16 cellular contexts compared by ENCODE assay signal in genomic region chr4:186557486-186557885, GRCh38. TPM values are rescaled to one million over a fixed set of nuclear protein-coding genes. Genes with fewer than 3 reads are reported as not detected.
DNase-seq lines count a peak whose midpoint lies in the region; ATAC-seq and TF ChIP-seq lines count a peak whose summit lies in the region.
"Had no signal": no experiment of that assay in that cellular context is flagged by ENCODE, and none has a peak within 500 bp of the region (broad histone marks: within the 10 kb centered on the region; RNA-seq: fewer than 3 reads in every experiment).

No MANE protein-coding gene starts in this region.

- H3K9me2 ChIP-seq in GM23248 (ENCODE audit: insufficient read depth) = no peaks in the 10 kb centered on the region
- no peaks in the 10 kb centered on the region for H3K9me2 ChIP-seq in PC-3 (replicated peaks; ENCODE audit: low read length)

- H3K9me3 ChIP-seq in GM23248 (ENCODE audit: low read depth) (no peaks in the 10 kb centered on the region), PC-3 (ENCODE audit: low read length) (no peaks in the 10 kb centered on the region), T-helper 17 cell (ENCODE audit: control insufficient read depth, low read length, poor library complexity, severe bottlenecking) (no peaks in the 10 kb centered on the region)

- H3K36me3 ChIP-seq in GM23248 (ENCODE audit: low read depth) (no peaks in the 10 kb centered on the region), PC-3 (ENCODE audit: low read depth, low read length) (no peaks in the 10 kb centered on the region)

- H3F3A ChIP-seq in GM23248 (ENCODE audit: insufficient read depth) (no peaks in the 10 kb centered on the region), PC-3 (ENCODE audit: low read length, unreplicated experiment) (no peaks in the 10 kb centered on the region)

- no peaks in the 10 kb centered on the region for H3K9me3 Mint-ChIP-seq in activated CD4-positive, alpha-beta memory T cell treated with anti-CD3 and anti-CD28 coated beads for 36 hours

- POLR2A ChIA-PET in PC-3 (lab: Charles Lee; ENCODE audit: unreplicated experiment) = interaction anchor here (0.6 kb wide), 1 partner anchor 1074 kb away, joined by 6 read pairs; no protein-coding TSS in a partner anchor
- POLR2A ChIA-PET in activated CD4-positive, alpha-beta memory T cell treated with anti-CD3 and anti-CD28 coated beads for 36 hours (lab: Charles Lee) = no interaction called here

- H3K4me2 ChIP-seq in GM23248 (ENCODE audit: unreplicated experiment) = no peak overlapping the region
- H3K4me2 ChIP-seq in PC-3 (ENCODE audit: low read length) = 0 out of 2 replicates have a peak overlapping the region, but pooled peaks have one; percentile 6

- H3K4me3 ChIP-seq in GM23248 (no peak overlapping the region), PC-3 (ENCODE audit: low read length) (no peak overlapping the region), fibroblast of pulmonary artery (replicated peaks; ENCODE audit: low read depth, low read length) (no peak overlapping the region)

- DNase-seq in GM23248 (peak; percentile 53), PC-3 (peak; percentile 27), fibroblast of pulmonary artery (ENCODE audit: low read depth) (peak; percentile 21), stromal cell of bone marrow (ENCODE audit: low read depth) (peak; percentile 47), NCI-H748 treated with DMSO at 0.1 percent for 48 hours (lab: John Stamatoyannopoulos, UW) (no peak), T-helper 17 cell (no peak)
- DNase-seq in activated CD4-positive, alpha-beta memory T cell treated with anti-CD3 and anti-CD28 coated beads for 36 hours = no peak
- DNase-seq: activated CD8-positive, alpha-beta memory T cell treated with anti-CD3 and anti-CD28 coated beads, Interleukin-2, amount 10 ng/mL, durations not matched to agents 7 days and 5 days; activated naive CD4-positive, alpha-beta T cell treated with Interleukin-2 at 50 U/mL for 16 hours; erythroblast; Kasumi-1; mesendoderm; NCI-H2081; occipital lobe; substantia nigra had no signal

- H3K36me3 Mint-ChIP-seq in activated CD4-positive, alpha-beta memory T cell treated with anti-CD3 and anti-CD28 coated beads for 36 hours = no peaks in the 10 kb centered on the region
- H3K36me3 Mint-ChIP-seq in T-helper 17 cell (ENCODE audit: low read depth) = no peaks in the 10 kb centered on the region

- BruUV-seq in PC-3 (replicated peaks; lab: Mats Ljungman, UMichigan) = no TSS peak

- H3K27me3 Mint-ChIP-seq in activated CD4-positive, alpha-beta memory T cell treated with anti-CD3 and anti-CD28 coated beads for 36 hours = peaks cover 18% of the 10 kb centered on the region
- peaks cover 21% of the 10 kb centered on the region for H3K27me3 Mint-ChIP-seq in T-helper 17 cell

- peaks cover 46% of the 10 kb centered on the region for H3K27me3 ChIP-seq in GM23248 (replicated peaks; ENCODE audit: insufficient read depth)
- no peaks in the 10 kb centered on the region for H3K27me3 ChIP-seq in PC-3 (ENCODE audit: low read length)

- H3K27ac ChIP-seq in GM23248 = no peak overlapping the region
- H3K27ac ChIP-seq in PC-3 (ENCODE audit: low read length) = no peak overlapping the region

- 29 to 37% methylated on average over 3 of the region's 3 CpGs for WGBS in GM23248 (ENCODE audit: low coverage in 1 of 2, low lambda C conversion rate in 2 of 2, missing lambda C conversion rate in 2 of 2), 2 experiments

- H3K79me2 ChIP-seq in GM23248 (ENCODE audit: insufficient read depth) (no peaks in the 10 kb centered on the region), PC-3 (ENCODE audit: low read length) (no peaks in the 10 kb centered on the region)

- H3K9ac ChIP-seq in GM23248 (no peak overlapping the region), PC-3 (ENCODE audit: low read length) (no peak overlapping the region)

- H3K4me3 Mint-ChIP-seq in activated CD4-positive, alpha-beta memory T cell treated with anti-CD3 and anti-CD28 coated beads for 36 hours = no peak overlapping the region
- H3K4me3 Mint-ChIP-seq in T-helper 17 cell = no peak overlapping the region
- H3K4me3 Mint-ChIP-seq: activated CD8-positive, alpha-beta memory T cell treated with anti-CD3 and anti-CD28 coated beads, Interleukin-2, amount 10 ng/mL, durations not matched to agents 7 days and 5 days had no signal

- H2AFZ ChIP-seq in GM23248 (no peak overlapping the region), PC-3 (ENCODE audit: low read length) (no peak overlapping the region)

- intact Hi-C loops in PC-3 (cut with micrococcal nuclease) = no loop called here
- intact Hi-C loops in activated CD4-positive, alpha-beta memory T cell treated with anti-CD3 and anti-CD28 coated beads for 36 hours (cut with micrococcal nuclease) = no loop called here

- TF ChIP-seq CTCF in PC-3 (conservative IDR thresholded peaks at IDR 0.05; ENCODE audit: low read depth, low read length) = no peak
- no peak for TF ChIP-seq CTCF in fibroblast of pulmonary artery (IDR thresholded peaks at IDR 0.05; ENCODE audit: low read length, missing control alignments)

- H3K27ac Mint-ChIP-seq in activated CD4-positive, alpha-beta memory T cell treated with anti-CD3 and anti-CD28 coated beads for 36 hours = no peak overlapping the region
- no peak overlapping the region for H3K27ac Mint-ChIP-seq in T-helper 17 cell
- H3K27ac Mint-ChIP-seq: activated CD8-positive, alpha-beta memory T cell treated with anti-CD3 and anti-CD28 coated beads, Interleukin-2, amount 10 ng/mL, durations not matched to agents 7 days and 5 days had no signal

- H4K20me1 ChIP-seq in GM23248 (ENCODE audit: insufficient read depth) (no peaks in the 10 kb centered on the region), PC-3 (ENCODE audit: low read length) (no peaks in the 10 kb centered on the region)

- in situ Hi-C loops in GM23248 (cut with MboI) = no loop called here

- H3K4me1 ChIP-seq in GM23248 (ENCODE audit: insufficient read depth) (peaks cover 9% of the 10 kb centered on the region), PC-3 (ENCODE audit: insufficient read depth, low read length) (no peaks in the 10 kb centered on the region; the same call in 1 of the 2 replicates)

- H3K4me1 Mint-ChIP-seq in activated CD4-positive, alpha-beta memory T cell treated with anti-CD3 and anti-CD28 coated beads for 36 hours (ENCODE audit: low read depth) = no peaks in the 10 kb centered on the region
- H3K4me1 Mint-ChIP-seq in T-helper 17 cell = no peaks in the 10 kb centered on the region
- H3K4me1 Mint-ChIP-seq: activated CD8-positive, alpha-beta memory T cell treated with anti-CD3 and anti-CD28 coated beads, Interleukin-2, amount 10 ng/mL, durations not matched to agents 7 days and 5 days had no signal

- ATAC-seq in PC-3 (peak; percentile 49; the same call in 1 of the 2 replicates), T-helper 17 cell (no peak)
- ATAC-seq: activated CD8-positive, alpha-beta memory T cell treated with anti-CD3 and anti-CD28 coated beads, Interleukin-2, amount 10 ng/mL, durations not matched to agents 7 days and 5 days; SK-N-SH treated with all-trans-retinoic acid at 6 μM for 48 hours had no signal

- CTCF ChIA-PET in PC-3 (lab: Charles Lee) = no interaction called here
- CTCF ChIA-PET in activated CD4-positive, alpha-beta memory T cell treated with anti-CD3 and anti-CD28 coated beads for 36 hours (lab: Charles Lee) = no interaction called here

RNA-seq across cellular contexts. Expression of gene MTNR1A, which starts 2.1 kb away (rescaled TPM):
- not detected in 2 replicates for total RNA-seq in GM23248 (2014; rRNA removed; shearing (Covaris generic))
- not detected in 2 replicates for polyA plus RNA-seq in GM23248 (2016; fragmentation: Nextera tagmentation; extraction: Ambion mirVana)
- not detected in 2 replicates for total RNA-seq in PC-3 (2014; rRNA removed)
- total RNA-seq in activated CD4-positive, alpha-beta memory T cell treated with anti-CD3 and anti-CD28 coated beads for 36 hours = not detected
- not detected for total RNA-seq in T-helper 17 cell
- total RNA-seq: activated CD8-positive, alpha-beta memory T cell treated with anti-CD3 and anti-CD28 coated beads, Interleukin-2, amount 10 ng/mL, durations not matched to agents 7 days and 5 days had no signal

Comparison
In these comparisons a context has a peak if more than half of its experiments do, and no peak if none do; other contexts are left out.
1. DNase-seq: peak in GM23248 (single experiment), PC-3 (single experiment), fibroblast of pulmonary artery (single experiment) and stromal cell of bone marrow (single experiment); none in activated CD4-positive, alpha-beta memory T cell treated with anti-CD3 and anti-CD28 coated beads for 36 hours (single experiment), NCI-H748 treated with DMSO at 0.1 percent for 48 hours (single experiment) and T-helper 17 cell (0 of 3).